In genomic region chr16:86297391-86297790, GRCh38 we compare ENCODE assay signal across 18 cellular contexts.
DNase-seq lines count a peak whose midpoint lies in the region; ATAC-seq and TF ChIP-seq lines count a peak whose summit lies in the region.
"Had no signal": no experiment of that assay in that cellular context is flagged by ENCODE, and none has a peak within 500 bp of the region (broad histone marks: within the 10 kb centered on the region; RNA-seq: fewer than 3 reads in every experiment).

No MANE protein-coding gene starts in this region.

- H3K27ac ChIP-seq in GM23248 (no peak overlapping the region), mucosa of rectum (ENCODE audit: low read depth in 2 of 2, low read length in 2 of 2) (peak overlapping the region; percentile 82 to 87)
- H3K27ac ChIP-seq: SJCRH30, spleen, tibial nerve had no signal

- H3K36me3 ChIP-seq in GM23248 (ENCODE audit: low read depth): no peaks in the 10 kb centered on the region
- no peaks in the 10 kb centered on the region for H3K36me3 ChIP-seq in mucosa of rectum (ENCODE audit: control insufficient read depth in 2 of 2, insufficient read depth in 2 of 2, low read length in 2 of 2)
- H3K36me3 ChIP-seq: SJCRH30, spleen, tibial nerve had no signal

- H3K4me1 ChIP-seq in GM23248 (ENCODE audit: insufficient read depth) (peaks cover 7% of the 10 kb centered on the region; the same call in 1 of the 2 replicates), mucosa of rectum (ENCODE audit: control insufficient read depth in 2 of 2, insufficient read depth in 2 of 2, low read length in 2 of 2) (peaks cover 3 to 14% of the 10 kb centered on the region in 2 donors)
- H3K4me1 ChIP-seq: spleen had no signal

- H3K9me3 ChIP-seq in GM23248 (ENCODE audit: low read depth) (no peaks in the 10 kb centered on the region), mucosa of rectum (ENCODE audit: control insufficient read depth in 2 of 2, low read length in 2 of 2) (no peaks in the 10 kb centered on the region)
- H3K9me3 ChIP-seq: SJCRH30, spleen, tibial nerve had no signal

- H3K9me2 ChIP-seq in GM23248 (ENCODE audit: insufficient read depth): no peaks in the 10 kb centered on the region

- no peaks in the 10 kb centered on the region for H3F3A ChIP-seq in GM23248 (ENCODE audit: insufficient read depth)

- no peak overlapping the region for H3K9ac ChIP-seq in GM23248
- H3K9ac ChIP-seq in mucosa of rectum (ENCODE audit: low read depth in 1 of 2, low read length in 2 of 2): no peak overlapping the region

- H3K27me3 ChIP-seq in GM23248 (replicated peaks; ENCODE audit: insufficient read depth) (peaks cover 82% of the 10 kb centered on the region), mucosa of rectum (ENCODE audit: control insufficient read depth in 2 of 2, insufficient read depth in 2 of 2, low read length in 2 of 2) (peaks cover 16 to 18% of the 10 kb centered on the region in 2 donors)
- H3K27me3 ChIP-seq: SJCRH30 had no signal

- ATAC-seq in HG03196 (IDR thresholded peaks at IDR 0.05; ENCODE audit: unreplicated experiment): no peak
- ATAC-seq: activated CD8-positive, alpha-beta T cell treated with anti-CD3 and anti-CD28 coated beads, Interleukin-2, amount 10 ng/mL, durations not matched to agents 7 days and 5 days; activated T-cell treated with anti-CD3 and anti-CD28 coated beads, Interleukin-2, amount 50 U/mL, for 72 hours; natural killer cell had no signal

- H3K4me2 ChIP-seq in GM23248 (ENCODE audit: unreplicated experiment): peak overlapping the region; percentile 54

- WGBS in GM23248 (ENCODE audit: low coverage in 1 of 2, low lambda C conversion rate in 2 of 2, missing lambda C conversion rate in 2 of 2), 2 experiments: 18 to 22% methylated on average over 13 of the region's 13 CpGs

- H3K4me3 ChIP-seq in GM23248 (peak overlapping the region; percentile 38), choroid plexus epithelial cell (ENCODE audit: low read depth, low read length) (no peak overlapping the region), mucosa of rectum (ENCODE audit: low read length in 2 of 2) (no peak overlapping the region)
- H3K4me3 ChIP-seq: spleen, tibial nerve had no signal

- H4K20me1 ChIP-seq in GM23248 (ENCODE audit: insufficient read depth): no peaks in the 10 kb centered on the region

- no peaks in the 10 kb centered on the region for H3K79me2 ChIP-seq in GM23248 (ENCODE audit: insufficient read depth)

- in situ Hi-C loops in GM23248 (cut with MboI): no loop called here

- no peak for TF ChIP-seq CTCF in choroid plexus epithelial cell (conservative IDR thresholded peaks at IDR 0.05; ENCODE audit: low read depth, low read length)

- peak overlapping the region; percentile 44; the same call in 1 of the 2 replicates for H2AFZ ChIP-seq in GM23248

- DNase-seq in A172 (ENCODE audit: low spot score): peak; percentile 48
- DNase-seq in GM23248: peak; percentile 46
- DNase-seq in choroid plexus epithelial cell (ENCODE audit: low read depth): peak; percentile 4
- DNase-seq in DMS114 treated with DMSO at 0.1 percent for 48 hours (lab: John Stamatoyannopoulos, UW; ENCODE audit: unreplicated experiment): no peak
- DNase-seq in GF-D8 (lab: John Stamatoyannopoulos, UW): no peak
- no peak for DNase-seq in GDM1 (lab: John Stamatoyannopoulos, UW)
- DNase-seq: activated CD4-positive, CD25-positive, alpha-beta regulatory T cell; activated CD8-positive, alpha-beta T cell treated with anti-CD3 and anti-CD28 coated beads, Interleukin-2, amount 10 ng/mL, durations not matched to agents 7 days and 5 days; activated T-cell treated with anti-CD3 and anti-CD28 coated beads, Interleukin-2, amount 50 U/mL, for 72 hours; CD8-positive, alpha-beta memory T cell; erythroblast; natural killer cell; NCI-H1417; SJCRH30; spleen had no signal

Comparison
In these comparisons a context has a peak if more than half of its experiments do, and no peak if none do; other contexts are left out.
1. DNase-seq: peak in A172 (single experiment), GM23248 (single experiment) and choroid plexus epithelial cell (single experiment); none in DMS114 treated with DMSO at 0.1 percent for 48 hours (single experiment), GF-D8 (single experiment) and GDM1 (single experiment).